18 cellular contexts compared by ENCODE assay signal in genomic region chr20:57412347-57413029, GRCh38. TPM values are rescaled to one million over a fixed set of nuclear protein-coding genes. Genes with fewer than 3 reads are reported as not detected.
A peak's percentile ranks its signal among the peaks of the same experiment; 100 is the strongest.
DNase-seq lines count a peak whose midpoint lies in the region; ATAC-seq, FAIRE-seq and TF ChIP-seq lines count a peak whose summit lies in the region.
"Had no signal": no experiment of that assay in that cellular context is flagged by ENCODE, and none has a peak within 500 bp of the region (broad histone marks: within the 10 kb centered on the region; RNA-seq: fewer than 3 reads in every experiment).

No MANE protein-coding gene starts in this region.

- POLR2A ChIA-PET in activated CD4-positive, alpha-beta T cell treated with anti-CD3 and anti-CD28 coated beads for 36 hours (lab: Charles Lee) = interaction anchor here (0.7 to 1.3 kb wide), 2 partner anchors 11 to 14 kb away, joined by 3 to 6 read pairs; no protein-coding TSS in a partner anchor
- POLR2A ChIA-PET in activated CD4-positive, alpha-beta T cell treated with anti-CD3 and anti-CD28 coated beads, Interleukin-2, amount 10 ng/mL, durations not matched to agents 7 days and 5 days (lab: Charles Lee) = no interaction called here
- POLR2A ChIA-PET in activated naive CD8-positive, alpha-beta T cell treated with anti-CD3 and anti-CD28 coated beads, Interleukin-2, amount 10 ng/mL, durations not matched to agents 7 days and 5 days (lab: Charles Lee) = interaction anchor here (0.8 to 1.9 kb wide), 4 partner anchors 10 to 21 kb away, joined by 3 to 15 read pairs (median 5); no protein-coding TSS in a partner anchor

- no peaks in the 10 kb centered on the region for H3K79me2 ChIP-seq in smooth muscle cell (ENCODE audit: low read depth)

- peaks cover 3% of the 10 kb centered on the region for H3K4me1 Mint-ChIP-seq in activated CD4-positive, alpha-beta T cell treated with anti-CD3 and anti-CD28 coated beads for 36 hours
- H3K4me1 Mint-ChIP-seq in activated CD4-positive, alpha-beta T cell treated with anti-CD3 and anti-CD28 coated beads, Interleukin-2, amount 10 ng/mL, durations not matched to agents 7 days and 5 days = peaks cover 15% of the 10 kb centered on the region
- H3K4me1 Mint-ChIP-seq in activated naive CD8-positive, alpha-beta T cell treated with anti-CD3 and anti-CD28 coated beads, Interleukin-2, amount 10 ng/mL, durations not matched to agents 7 days and 5 days = peaks cover 12% of the 10 kb centered on the region

- DNase-seq in activated CD4-positive, alpha-beta T cell treated with anti-CD3 and anti-CD28 coated beads for 36 hours = peak; percentile 40
- DNase-seq in activated CD4-positive, alpha-beta T cell treated with anti-CD3 and anti-CD28 coated beads, Interleukin-2, amount 10 ng/mL, durations not matched to agents 7 days and 5 days = no peak
- no peak for DNase-seq in GM18507 (ENCODE audit: extremely low spot score, insufficient read length, low read depth)
- DNase-seq in activated naive CD8-positive, alpha-beta T cell treated with anti-CD3 and anti-CD28 coated beads, Interleukin-2, amount 10 ng/mL, durations not matched to agents 7 days and 5 days = no peak
- no peak for DNase-seq in 8988T
- no peak for DNase-seq in smooth muscle cell (lab: John Stamatoyannopoulos, UW; ENCODE audit: unreplicated experiment)
- DNase-seq: activated naive CD4-positive, alpha-beta T cell treated with Interleukin-2 at 50 U/mL for 16 hours; DND-41; gastrocnemius medialis; left colon; NCI-H1436; NCI-H748 treated with DMSO at 0.1 percent for 48 hours had no signal

- H3K27me3 ChIP-seq in neutrophil (no peaks in the 10 kb centered on the region), smooth muscle cell (ENCODE audit: low read depth) (no peaks in the 10 kb centered on the region)
- H3K27me3 ChIP-seq: gastrocnemius medialis had no signal

- peaks cover 37% of the 10 kb centered on the region for H3K36me3 ChIP-seq in neutrophil
- no peaks in the 10 kb centered on the region for H3K36me3 ChIP-seq in smooth muscle cell (ENCODE audit: low read depth)

- no peak overlapping the region for H3K4me3 ChIP-seq in neutrophil (ENCODE audit: low read depth in 1 of 2, low read length in 1 of 2)
- no peak overlapping the region for H3K4me3 ChIP-seq in smooth muscle cell
- H3K4me3 ChIP-seq: A549, gastrocnemius medialis, HAP-1 had no signal

- H3K4me2 ChIP-seq in smooth muscle cell = no peak overlapping the region
- H3K4me2 ChIP-seq: A549 had no signal

- FAIRE-seq in GM18507 (lab: Jason Lieb, UNC) = peak; percentile 48
- FAIRE-seq: A549, GM19239 had no signal

- no peak overlapping the region for H3K27ac Mint-ChIP-seq in activated CD4-positive, alpha-beta T cell treated with anti-CD3 and anti-CD28 coated beads for 36 hours
- no peak overlapping the region for H3K27ac Mint-ChIP-seq in activated CD4-positive, alpha-beta T cell treated with anti-CD3 and anti-CD28 coated beads, Interleukin-2, amount 10 ng/mL, durations not matched to agents 7 days and 5 days
- H3K27ac Mint-ChIP-seq in activated naive CD8-positive, alpha-beta T cell treated with anti-CD3 and anti-CD28 coated beads, Interleukin-2, amount 10 ng/mL, durations not matched to agents 7 days and 5 days = no peak overlapping the region

- no peaks in the 10 kb centered on the region for H3K9me3 Mint-ChIP-seq in activated CD4-positive, alpha-beta T cell treated with anti-CD3 and anti-CD28 coated beads for 36 hours (ENCODE audit: low read depth)
- no peaks in the 10 kb centered on the region for H3K9me3 Mint-ChIP-seq in activated CD4-positive, alpha-beta T cell treated with anti-CD3 and anti-CD28 coated beads, Interleukin-2, amount 10 ng/mL, durations not matched to agents 7 days and 5 days
- H3K9me3 Mint-ChIP-seq in activated naive CD8-positive, alpha-beta T cell treated with anti-CD3 and anti-CD28 coated beads, Interleukin-2, amount 10 ng/mL, durations not matched to agents 7 days and 5 days = no peaks in the 10 kb centered on the region

- no peaks in the 10 kb centered on the region for H3K27me3 Mint-ChIP-seq in activated CD4-positive, alpha-beta T cell treated with anti-CD3 and anti-CD28 coated beads for 36 hours
- H3K27me3 Mint-ChIP-seq in activated CD4-positive, alpha-beta T cell treated with anti-CD3 and anti-CD28 coated beads, Interleukin-2, amount 10 ng/mL, durations not matched to agents 7 days and 5 days = peaks cover 4% of the 10 kb centered on the region
- H3K27me3 Mint-ChIP-seq in activated naive CD8-positive, alpha-beta T cell treated with anti-CD3 and anti-CD28 coated beads, Interleukin-2, amount 10 ng/mL, durations not matched to agents 7 days and 5 days = peaks cover 4% of the 10 kb centered on the region
- H3K27me3 Mint-ChIP-seq: brain had no signal

- H3K36me3 Mint-ChIP-seq in activated CD4-positive, alpha-beta T cell treated with anti-CD3 and anti-CD28 coated beads for 36 hours (ENCODE audit: low read depth) = peaks cover 19% of the 10 kb centered on the region
- peaks cover 24% of the 10 kb centered on the region for H3K36me3 Mint-ChIP-seq in activated CD4-positive, alpha-beta T cell treated with anti-CD3 and anti-CD28 coated beads, Interleukin-2, amount 10 ng/mL, durations not matched to agents 7 days and 5 days (ENCODE audit: low read depth)
- peaks cover 4% of the 10 kb centered on the region for H3K36me3 Mint-ChIP-seq in activated naive CD8-positive, alpha-beta T cell treated with anti-CD3 and anti-CD28 coated beads, Interleukin-2, amount 10 ng/mL, durations not matched to agents 7 days and 5 days

- no peak overlapping the region for H3K9ac ChIP-seq in smooth muscle cell (ENCODE audit: low read depth)

- no peaks in the 10 kb centered on the region for H4K20me1 ChIP-seq in smooth muscle cell (ENCODE audit: low read depth)

- peaks cover 4% of the 10 kb centered on the region for H3F3A ChIP-seq in smooth muscle cell (ENCODE audit: low read depth)

- H3K4me1 ChIP-seq in neutrophil (ENCODE audit: control insufficient read depth in 1 of 2, insufficient read depth in 1 of 2, low read depth in 1 of 2, low read length in 1 of 2) (peaks cover 8 to 16% of the 10 kb centered on the region in 2 experiments), smooth muscle cell (ENCODE audit: low read depth) (peaks cover 7% of the 10 kb centered on the region)
- H3K4me1 ChIP-seq: HAP-1 had no signal

- ATAC-seq in activated CD4-positive, alpha-beta T cell treated with anti-CD3 and anti-CD28 coated beads for 36 hours = peak; percentile 43
- peak; percentile 40 for ATAC-seq in activated naive CD8-positive, alpha-beta T cell treated with anti-CD3 and anti-CD28 coated beads, Interleukin-2, amount 10 ng/mL, durations not matched to agents 7 days and 5 days (ENCODE audit: low read depth)
- no peak for ATAC-seq in HG02571 (IDR thresholded peaks at IDR 0.05; ENCODE audit: unreplicated experiment)
- ATAC-seq: A549, gastrocnemius medialis, left colon had no signal

- intact Hi-C loops in activated CD4-positive, alpha-beta T cell treated with anti-CD3 and anti-CD28 coated beads for 36 hours (cut with DNase I, micrococcal nuclease) = no loop called here

- H3K27ac ChIP-seq in neutrophil (peak overlapping the region; percentile 5), smooth muscle cell (ENCODE audit: low read depth) (no peak overlapping the region)
- H3K27ac ChIP-seq: A549, gastrocnemius medialis had no signal

- CTCF ChIA-PET in activated CD4-positive, alpha-beta T cell treated with anti-CD3 and anti-CD28 coated beads for 36 hours (lab: Charles Lee) = interaction anchor here (0.7 to 2.3 kb wide), 5 partner anchors 8 to 86 kb away, joined by 3 to 12 read pairs (median 8); no protein-coding TSS in a partner anchor
- CTCF ChIA-PET in activated CD4-positive, alpha-beta T cell treated with anti-CD3 and anti-CD28 coated beads, Interleukin-2, amount 10 ng/mL, durations not matched to agents 7 days and 5 days (lab: Charles Lee) = interaction anchor here (1.0 to 1.6 kb wide), 5 partner anchors 11 to 19 kb away, joined by 3 to 7 read pairs (median 5); no protein-coding TSS in a partner anchor

- no peak overlapping the region for H3K4me3 Mint-ChIP-seq in activated CD4-positive, alpha-beta T cell treated with anti-CD3 and anti-CD28 coated beads for 36 hours
- H3K4me3 Mint-ChIP-seq in activated CD4-positive, alpha-beta T cell treated with anti-CD3 and anti-CD28 coated beads, Interleukin-2, amount 10 ng/mL, durations not matched to agents 7 days and 5 days = no peak overlapping the region
- no peak overlapping the region for H3K4me3 Mint-ChIP-seq in activated naive CD8-positive, alpha-beta T cell treated with anti-CD3 and anti-CD28 coated beads, Interleukin-2, amount 10 ng/mL, durations not matched to agents 7 days and 5 days
- H3K4me3 Mint-ChIP-seq: brain had no signal

- TF ChIP-seq CTCF in neutrophil (IDR thresholded peaks at IDR 0.05) = no peak
- TF ChIP-seq CTCF in smooth muscle cell (IDR thresholded peaks at IDR 0.05; ENCODE audit: borderline replicate concordance, insufficient read depth, poor library complexity, severe bottlenecking) = no peak

- no peak overlapping the region for H2AFZ ChIP-seq in smooth muscle cell (ENCODE audit: low read depth)

- 85% methylated on average over 8 of the region's 8 CpGs for WGBS in smooth muscle cell (ENCODE audit: low lambda C conversion rate)

- H3K9me3 ChIP-seq in neutrophil = no peaks in the 10 kb centered on the region
- no peaks in the 10 kb centered on the region for H3K9me3 ChIP-seq in smooth muscle cell (replicated peaks; ENCODE audit: low read depth)
- H3K9me3 ChIP-seq: A549, gastrocnemius medialis, HAP-1 had no signal

RNA-seq across cellular contexts. Expression of gene RBM38, which starts 21.3 kb away (rescaled TPM):
- 100 to 1,000 TPM in 1 of 2 experiments, 10 to 100 TPM in 1; 96.5 to 101 TPM for total RNA-seq in activated CD4-positive, alpha-beta T cell treated with anti-CD3 and anti-CD28 coated beads for 36 hours
- total RNA-seq in activated CD4-positive, alpha-beta T cell treated with anti-CD3 and anti-CD28 coated beads, Interleukin-2, amount 10 ng/mL, durations not matched to agents 7 days and 5 days = 10 to 100 TPM; 97.3 to 98.8 TPM
- total RNA-seq in activated naive CD8-positive, alpha-beta T cell treated with anti-CD3 and anti-CD28 coated beads, Interleukin-2, amount 10 ng/mL, durations not matched to agents 7 days and 5 days = 10 to 100 TPM; 60.9 to 62.8 TPM
- total RNA-seq in smooth muscle cell = 12.7 and 15.2 TPM in 2 replicates
- polyA plus RNA-seq in smooth muscle cell = 12.0 and 15.7 TPM in 2 replicates
